ENCODE assay signal across 10 cellular contexts in genomic region chr15:66763186-66764066, GRCh38.
DNase-seq lines count a peak whose midpoint lies in the region; ATAC-seq and TF ChIP-seq lines count a peak whose summit lies in the region.
"Had no signal": no experiment of that assay in that cellular context is flagged by ENCODE, and none has a peak within 500 bp of the region (broad histone marks: within the 10 kb centered on the region; RNA-seq: fewer than 3 reads in every experiment).

No MANE protein-coding gene starts in this region.

- ATAC-seq in HG02588 (IDR thresholded peaks at IDR 0.05; ENCODE audit: unreplicated experiment) (no peak), GM19324 (IDR thresholded peaks at IDR 0.05; ENCODE audit: low FRiP score, unreplicated experiment) (no peak)

- intact Hi-C loops in tibial artery (cut with DNase I; ENCODE audit: low total_unique reads) = loop anchor here (5.0 kb wide), 1 partner anchor 41 kb away; no protein-coding TSS in a partner anchor

- no peaks in the 10 kb centered on the region for H3K27me3 ChIP-seq in tibial artery
- H3K27me3 ChIP-seq: brain microvascular endothelial cell had no signal

- H3K4me1 Mint-ChIP-seq in chondrocyte (ENCODE audit: low read depth) = peaks cover 75% of the 10 kb centered on the region

- no peaks in the 10 kb centered on the region for H3K36me3 Mint-ChIP-seq in chondrocyte (ENCODE audit: low read depth)

- no peaks in the 10 kb centered on the region for H3K9me3 ChIP-seq in tibial artery

- H3K4me3 ChIP-seq in tibial artery = no peak overlapping the region

- H3K27ac ChIP-seq in tibial artery = peak overlapping the region; percentile 88 to 92
- H3K27ac ChIP-seq: brain microvascular endothelial cell had no signal

- H3K27me3 Mint-ChIP-seq in chondrocyte (ENCODE audit: low read depth) = no peaks in the 10 kb centered on the region

- no peaks in the 10 kb centered on the region for H3K9me3 Mint-ChIP-seq in chondrocyte (ENCODE audit: low read depth)

- no peaks in the 10 kb centered on the region for H3K36me3 ChIP-seq in tibial artery
- H3K36me3 ChIP-seq: brain microvascular endothelial cell had no signal

- peaks cover 12 to 93% (median 81%) of the 10 kb centered on the region in 4 donors for H3K4me1 ChIP-seq in tibial artery

- peak overlapping the region; percentile 61 for H3K27ac Mint-ChIP-seq in chondrocyte (ENCODE audit: unreplicated experiment)

- DNase-seq in M059J (ENCODE audit: low read depth) (peak; percentile 83), chondrocyte (ENCODE audit: low spot score) (no peak), medulla oblongata (ENCODE audit: extremely low spot score) (peak; percentile 27), tibial artery (peak; percentile 92 to 98), epidermal melanocyte (ENCODE audit: insufficient read length, low spot score) (no peak)
- DNase-seq: brain microvascular endothelial cell, islet precursor cell, NCI-H1105 treated with DMSO at 0.1 percent for 48 hours had no signal

- H3K4me3 Mint-ChIP-seq in chondrocyte (ENCODE audit: unreplicated experiment) = no peak overlapping the region

- TF ChIP-seq CTCF in chondrocyte (IDR thresholded peaks at IDR 0.05) (no peak), tibial artery (IDR thresholded peaks at IDR 0.05) (no peak)

Comparison
In these comparisons a context has a peak if more than half of its experiments do, and no peak if none do; other contexts are left out.
1. DNase-seq: peak in M059J (single experiment), medulla oblongata (single experiment) and tibial artery (2 of 2); none in chondrocyte (single experiment) and epidermal melanocyte (single experiment).